Comparison of ENCODE assay signal across 1 cellular context in genomic region chr3:149801639-149802038, GRCh38.
TF ChIP-seq lines count a peak whose summit lies in the region.

No MANE protein-coding gene starts in this region.

TF ChIP-seq in GM23338, 12 proteins besides CTCF, POLR2A, EP300 and RAD21 (continued from another document):
- TF ChIP-seq EZH2 (IDR thresholded peaks at IDR 0.05; ENCODE audit: low read depth, unreplicated experiment) (no peak), JUNB (IDR thresholded peaks at IDR 0.05; ENCODE audit: unreplicated experiment) (no peak)
